In genomic region chr5:168302785-168303184, GRCh38 we compare ENCODE assay signal across 26 cellular contexts. TPM values are rescaled to one million over a fixed set of nuclear protein-coding genes. Genes with fewer than 3 reads are reported as not detected.
A peak's percentile ranks its signal among the peaks of the same experiment; 100 is the strongest.
DNase-seq lines count a peak whose midpoint lies in the region; ATAC-seq and TF ChIP-seq lines count a peak whose summit lies in the region.
"Had no signal": no experiment of that assay in that cellular context is flagged by ENCODE, and none has a peak within 500 bp of the region (broad histone marks: within the 10 kb centered on the region; RNA-seq: fewer than 3 reads in every experiment).

No MANE protein-coding gene starts in this region.

- no peak overlapping the region for H3K27ac ChIP-seq in endodermal cell (ENCODE audit: low read depth, low read length)
- no peak overlapping the region for H3K27ac ChIP-seq in heart right ventricle
- H3K27ac ChIP-seq: foreskin keratinocyte, prostate gland, suprapubic skin had no signal

- H3K4me3 ChIP-seq in endodermal cell (ENCODE audit: low read length) (peak overlapping the region; percentile 5), heart right ventricle (no peak overlapping the region)
- H3K4me3 ChIP-seq: HAP-1, prostate gland, suprapubic skin had no signal

- DNase-seq in EH (ENCODE audit: low read depth) (peak; percentile 54), NCI-H226 (peak; percentile 78), endodermal cell (no peak), progenitor cell of endocrine pancreas (ENCODE audit: low spot score, unreplicated experiment) (no peak), NCI-H2107 (lab: John Stamatoyannopoulos, UW) (no peak), heart right ventricle (no peak), NCI-H1694 treated with DMSO at 0.1 percent for 48 hours (lab: John Stamatoyannopoulos, UW) (no peak)
- DNase-seq: activated CD4-positive, alpha-beta T cell treated with anti-CD3 and anti-CD28 coated beads for 1 hour; activated naive CD4-positive, alpha-beta T cell treated with anti-CD3 and anti-CD28 coated beads, Interleukin-2, amount 10 ng/mL, durations not matched to agents 7 days and 5 days; activated T-cell treated with anti-CD3 and anti-CD28 coated beads, Interleukin-2, amount 50 U/mL, for 48 hours; caudate nucleus; foreskin keratinocyte; GDM1; hippocampal formation; Karpas-422; NCI-H1105; NCI-H510A; NK-92 treated with Interleukin-12 subunit alpha and Interleukin-12 subunit beta, amount 100 ng/mL, for 24 hours; Right ventricle myocardium superior; stimulated activated CD4-positive, alpha-beta T cell treated with anti-CD3 and anti-CD28 coated beads, Interleukin-1b, Interleukin-23, amount 100 ng/mL, for 48 hours; T-cell had no signal

- H3K27ac Mint-ChIP-seq in endodermal cell (no peak overlapping the region), progenitor cell of endocrine pancreas (peak overlapping the region; percentile 85)
- H3K27ac Mint-ChIP-seq: activated naive CD4-positive, alpha-beta T cell treated with anti-CD3 and anti-CD28 coated beads, Interleukin-2, amount 10 ng/mL, durations not matched to agents 7 days and 5 days; dendritic cell treated with granulocyte-macrophage colony-stimulating factor and Interleukin-4, amounts not matched to agents 40 ng/mL and 50 ng/mL, for 4 days; T-cell had no signal

- H3K36me3 Mint-ChIP-seq in endodermal cell (ENCODE audit: low read depth): no peaks in the 10 kb centered on the region
- peaks cover 8% of the 10 kb centered on the region for H3K36me3 Mint-ChIP-seq in progenitor cell of endocrine pancreas (ENCODE audit: insufficient read depth)
- H3K36me3 Mint-ChIP-seq: activated naive CD4-positive, alpha-beta T cell treated with anti-CD3 and anti-CD28 coated beads, Interleukin-2, amount 10 ng/mL, durations not matched to agents 7 days and 5 days; T-cell had no signal

- H3K27me3 Mint-ChIP-seq in endodermal cell (ENCODE audit: insufficient read depth) (peaks cover 23% of the 10 kb centered on the region), progenitor cell of endocrine pancreas (no peaks in the 10 kb centered on the region)
- H3K27me3 Mint-ChIP-seq: dendritic cell treated with granulocyte-macrophage colony-stimulating factor and Interleukin-4, amounts not matched to agents 40 ng/mL and 50 ng/mL, for 4 days had no signal

- H3K9me3 Mint-ChIP-seq in endodermal cell (no peaks in the 10 kb centered on the region), progenitor cell of endocrine pancreas (ENCODE audit: low read depth) (no peaks in the 10 kb centered on the region)
- H3K9me3 Mint-ChIP-seq: activated naive CD4-positive, alpha-beta T cell treated with anti-CD3 and anti-CD28 coated beads, Interleukin-2, amount 10 ng/mL, durations not matched to agents 7 days and 5 days; dendritic cell treated with granulocyte-macrophage colony-stimulating factor and Interleukin-4, amounts not matched to agents 40 ng/mL and 50 ng/mL, for 4 days; T-cell had no signal

- H3K27me3 ChIP-seq in endodermal cell (ENCODE audit: control insufficient read depth, insufficient read depth, low read length, poor library complexity, severe bottlenecking) (no peaks in the 10 kb centered on the region), heart right ventricle (peaks cover 0 to 24% (median 0%) of the 10 kb centered on the region in 7 donors)
- H3K27me3 ChIP-seq: foreskin keratinocyte, suprapubic skin had no signal

- H3K36me3 ChIP-seq in endodermal cell (ENCODE audit: control insufficient read depth, insufficient read depth, low read length) (no peaks in the 10 kb centered on the region), heart right ventricle (no peaks in the 10 kb centered on the region)
- H3K36me3 ChIP-seq: HAP-1, prostate gland, suprapubic skin had no signal

- H3K9me3 ChIP-seq in endodermal cell (ENCODE audit: control insufficient read depth, low read length) (no peaks in the 10 kb centered on the region), heart right ventricle (no peaks in the 10 kb centered on the region)
- H3K9me3 ChIP-seq: HAP-1, prostate gland, suprapubic skin had no signal

- no peak overlapping the region for H3K4me3 Mint-ChIP-seq in endodermal cell
- H3K4me3 Mint-ChIP-seq in progenitor cell of endocrine pancreas (ENCODE audit: low read depth): no peak overlapping the region
- H3K4me3 Mint-ChIP-seq: activated naive CD4-positive, alpha-beta T cell treated with anti-CD3 and anti-CD28 coated beads, Interleukin-2, amount 10 ng/mL, durations not matched to agents 7 days and 5 days; dendritic cell treated with granulocyte-macrophage colony-stimulating factor and Interleukin-4, amounts not matched to agents 40 ng/mL and 50 ng/mL, for 4 days; T-cell had no signal

- H3K4me1 Mint-ChIP-seq in endodermal cell (peaks cover 37% of the 10 kb centered on the region), progenitor cell of endocrine pancreas (ENCODE audit: low read depth) (peaks cover 49% of the 10 kb centered on the region)
- H3K4me1 Mint-ChIP-seq: activated naive CD4-positive, alpha-beta T cell treated with anti-CD3 and anti-CD28 coated beads, Interleukin-2, amount 10 ng/mL, durations not matched to agents 7 days and 5 days; T-cell had no signal

- intact Hi-C loops in heart right ventricle (cut with DNase I): no loop called here

- no peak overlapping the region for H3K9ac ChIP-seq in endodermal cell (ENCODE audit: extremely low read depth, low read length, poor library complexity, severe bottlenecking)

- no peak for ATAC-seq in GM21515 (IDR thresholded peaks at IDR 0.05; ENCODE audit: unreplicated experiment)
- ATAC-seq in heart right ventricle: no peak
- ATAC-seq: T-cell had no signal

- TF ChIP-seq CTCF in endodermal cell (conservative IDR thresholded peaks at IDR 0.05) (no peak), progenitor cell of endocrine pancreas (IDR thresholded peaks at IDR 0.05; ENCODE audit: unreplicated experiment) (no peak), heart right ventricle (IDR thresholded peaks at IDR 0.05) (no peak)

- H3K4me1 ChIP-seq in endodermal cell (ENCODE audit: control insufficient read depth, insufficient read depth, low read length) (peaks cover 11% of the 10 kb centered on the region), heart right ventricle (no peaks in the 10 kb centered on the region)
- H3K4me1 ChIP-seq: HAP-1, prostate gland had no signal

- 90 to 100% methylated on average over 3 of the region's 3 CpGs for WGBS in endodermal cell (ENCODE audit: insufficient coverage in 1 of 2, insufficient read length in 1 of 2), 2 experiments
- WGBS in heart right ventricle, 2 donors: 83 to 85% methylated on average over 3 of the region's 3 CpGs

RNA-seq across cellular contexts. Expression of gene WWC1, which starts 11.3 kb away (rescaled TPM):
- 10 to 100 TPM; 18.4 to 20.3 TPM for total RNA-seq in endodermal cell
- 27.5 TPM for polyA plus RNA-seq in endodermal cell (2013, experiment 1 of 2)
- 22.0 TPM for polyA plus RNA-seq in endodermal cell (2013, experiment 2 of 2)
- 62.3 and 70.3 TPM in 2 replicates for total RNA-seq in progenitor cell of endocrine pancreas
- total RNA-seq in heart right ventricle: 1 to 10 TPM in 7 of 10 donors, under 1 TPM in 3; 0.79 to 1.7 (median 1.2) TPM
- 1 to 10 TPM in 1 of 2 donors, under 1 TPM in 1; 0.80 to 7.8 TPM for polyA plus RNA-seq in heart right ventricle

Comparison
In these comparisons a context has a peak if more than half of its experiments do, and no peak if none do; other contexts are left out.
1. DNase-seq: peak in EH (single experiment) and NCI-H226 (single experiment); none in endodermal cell (single experiment), progenitor cell of endocrine pancreas (single experiment), NCI-H2107 (single experiment), heart right ventricle (0 of 2) and NCI-H1694 treated with DMSO at 0.1 percent for 48 hours (single experiment).
2. RNA of gene WWC1, which starts 11.3 kb away (total RNA-seq): 62.3 to 70.3 TPM in progenitor cell of endocrine pancreas and 18.4 to 20.3 TPM in endodermal cell; 0.79 to 1.7 TPM in heart right ventricle; every median in the first group is over 4 times any median in the second.